8 cellular contexts compared by ENCODE assay signal in genomic region chr20:19757973-19758887, GRCh38.
A peak's percentile ranks its signal among the peaks of the same experiment; 100 is the strongest.
DNase-seq lines count a peak whose midpoint lies in the region; ATAC-seq lines count a peak whose summit lies in the region.

A gene with protein sequence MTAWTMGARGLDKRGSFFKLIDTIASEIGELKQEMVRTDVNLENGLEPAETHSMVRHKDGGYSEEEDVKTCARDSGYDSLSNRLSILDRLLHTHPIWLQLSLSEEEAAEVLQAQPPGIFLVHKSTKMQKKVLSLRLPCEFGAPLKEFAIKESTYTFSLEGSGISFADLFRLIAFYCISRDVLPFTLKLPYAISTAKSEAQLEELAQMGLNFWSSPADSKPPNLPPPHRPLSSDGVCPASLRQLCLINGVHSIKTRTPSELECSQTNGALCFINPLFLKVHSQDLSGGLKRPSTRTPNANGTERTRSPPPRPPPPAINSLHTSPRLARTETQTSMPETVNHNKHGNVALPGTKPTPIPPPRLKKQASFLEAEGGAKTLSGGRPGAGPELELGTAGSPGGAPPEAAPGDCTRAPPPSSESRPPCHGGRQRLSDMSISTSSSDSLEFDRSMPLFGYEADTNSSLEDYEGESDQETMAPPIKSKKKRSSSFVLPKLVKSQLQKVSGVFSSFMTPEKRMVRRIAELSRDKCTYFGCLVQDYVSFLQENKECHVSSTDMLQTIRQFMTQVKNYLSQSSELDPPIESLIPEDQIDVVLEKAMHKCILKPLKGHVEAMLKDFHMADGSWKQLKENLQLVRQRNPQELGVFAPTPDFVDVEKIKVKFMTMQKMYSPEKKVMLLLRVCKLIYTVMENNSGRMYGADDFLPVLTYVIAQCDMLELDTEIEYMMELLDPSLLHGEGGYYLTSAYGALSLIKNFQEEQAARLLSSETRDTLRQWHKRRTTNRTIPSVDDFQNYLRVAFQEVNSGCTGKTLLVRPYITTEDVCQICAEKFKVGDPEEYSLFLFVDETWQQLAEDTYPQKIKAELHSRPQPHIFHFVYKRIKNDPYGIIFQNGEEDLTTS (plus strand): TSS chr20:19758258. CDS start chr20:19889602, 131,344 bp downstream.

- in situ Hi-C loops in HAP-1 (cut with MboI; ENCODE audit: low sequenced_read_pairs), result no loop called here

- H3K79me2 ChIP-seq in ACC112 (ENCODE audit: control insufficient read depth, insufficient read depth, low read length, unreplicated experiment), result no peaks in the 10 kb centered on the region

- H3K27ac ChIP-seq in ACC112 (ENCODE audit: low read depth, low read length), result peak within 1 kb of the TSS; percentile 56
- H3K27ac ChIP-seq in caudate nucleus (ENCODE audit: low read depth, low read length), result peak within 1 kb of the TSS; percentile 82

- peak within 1 kb of the TSS; percentile 62 for H2AFZ ChIP-seq in ACC112 (ENCODE audit: low read length, unreplicated experiment)

- H3K36me3 ChIP-seq in ACC112 (ENCODE audit: insufficient read depth, low read length), result no peaks in the 10 kb centered on the region
- no peaks in the 10 kb centered on the region for H3K36me3 ChIP-seq in HAP-1 (replicated peaks)

- DNase-seq in HAP-1 (ENCODE audit: low spot score in 2 of 2) (peak; percentile 89 to 96), NCI-H748 (lab: John Stamatoyannopoulos, UW; ENCODE audit: unreplicated experiment) (peak; percentile 94), caudate nucleus (lab: John Stamatoyannopoulos, UW) (peak in 54 of 61 donors; percentile 16 to 84 (median 68)), retina (peak; percentile 90)
- DNase-seq in activated CD8-positive, alpha-beta memory T cell treated with anti-CD3 and anti-CD28 coated beads for 24 hours, result no peak

- H3K4me1 ChIP-seq in ACC112 (ENCODE audit: control insufficient read depth, insufficient read depth, low read length, unreplicated experiment) (peaks cover 36% of the 10 kb centered on the region), HAP-1 (peaks cover 6% of the 10 kb centered on the region)

- H3K27me3 ChIP-seq in ACC112 (ENCODE audit: insufficient read depth, low read length) (no peaks in the 10 kb centered on the region), HAP-1 (ENCODE audit: low read depth) (no peaks in the 10 kb centered on the region)

- ATAC-seq in HG02678 (IDR thresholded peaks at IDR 0.05; ENCODE audit: unreplicated experiment), result no peak

- H3K9me3 ChIP-seq in HAP-1 (no peaks in the 10 kb centered on the region), iPS-18c (ENCODE audit: control insufficient read depth, insufficient read depth, low read length) (peaks cover 4% of the 10 kb centered on the region)

- peak within 1 kb of the TSS; percentile 73 for H3K4me3 ChIP-seq in ACC112 (ENCODE audit: low read depth, low read length)
- H3K4me3 ChIP-seq in HAP-1, result peak within 1 kb of the TSS; percentile 62
- peak within 1 kb of the TSS; percentile 93 for H3K4me3 ChIP-seq in iPS-18c (ENCODE audit: insufficient read depth, low read depth, low read length)
